In genomic region chr1:8437286-8437685, GRCh38 we compare ENCODE assay signal across 2 cellular contexts.
TF ChIP-seq lines count a peak whose summit lies in the region.

No MANE protein-coding gene starts in this region.

TF ChIP-seq in GM23338, 12 proteins besides CTCF, POLR2A, EP300 and RAD21 (continued from another document):
- TF ChIP-seq REST (IDR thresholded peaks at IDR 0.05; ENCODE audit: unreplicated experiment) (no peak), ETS1 (IDR thresholded peaks at IDR 0.05) (no peak), CREB1 (CRISPR knock-in tag; IDR thresholded peaks at IDR 0.05; ENCODE audit: low read depth) (no peak), EZH2 (IDR thresholded peaks at IDR 0.05; ENCODE audit: low read depth, unreplicated experiment) (no peak), ZNF462 (CRISPR knock-in tag; IDR thresholded peaks at IDR 0.05) (no peak), ZNF331 (CRISPR knock-in tag; IDR thresholded peaks at IDR 0.05; ENCODE audit: low read depth) (no peak), NANOG (IDR thresholded peaks at IDR 0.05; ENCODE audit: borderline replicate concordance) (no peak), ZNF114 (CRISPR knock-in tag; IDR thresholded peaks at IDR 0.05) (no peak), JUNB (IDR thresholded peaks at IDR 0.05; ENCODE audit: unreplicated experiment) (no peak)

TF ChIP-seq in H1, 55 proteins besides CTCF, POLR2A, EP300 and RAD21 (continued from another document):
- TF ChIP-seq NRF1 (IDR thresholded peaks at IDR 0.05; ENCODE audit: low read depth, low read length), result no peak
- TF ChIP-seq RNF2 (IDR thresholded peaks at IDR 0.05; ENCODE audit: borderline replicate concordance, low read depth, low read length, missing control alignments, poor library complexity, severe bottlenecking), result no peak
- no peak for TF ChIP-seq HDAC2 (IDR thresholded peaks at IDR 0.05; ENCODE audit: borderline replicate concordance in 1 of 2, low read depth in 2 of 2, low read length in 2 of 2)
- TF ChIP-seq GABPA (IDR thresholded peaks at IDR 0.05; ENCODE audit: borderline replicate concordance, insufficient read depth, low read length), result no peak
- TF ChIP-seq CEBPB (IDR thresholded peaks at IDR 0.05; ENCODE audit: low read depth, low read length), result no peak
TF ChIP-seq in H1: peak in this region for 0.
